Comparison of ENCODE assay signal across 9 cellular contexts in genomic region chr7:42227931-42228591, GRCh38. TPM values are rescaled to one million over a fixed set of nuclear protein-coding genes. Genes with fewer than 3 reads are reported as not detected.
A peak's percentile ranks its signal among the peaks of the same experiment; 100 is the strongest.
DNase-seq lines count a peak whose midpoint lies in the region; ATAC-seq, FAIRE-seq and TF ChIP-seq lines count a peak whose summit lies in the region.
"Had no signal": no experiment of that assay in that cellular context is flagged by ENCODE, and none has a peak within 500 bp of the region (broad histone marks: within the 10 kb centered on the region; RNA-seq: fewer than 3 reads in every experiment).

No MANE protein-coding gene starts in this region.

- H3K4me1 Mint-ChIP-seq in CD4-positive, alpha-beta T cell (ENCODE audit: low read depth): peaks cover 8% of the 10 kb centered on the region
- H3K4me1 Mint-ChIP-seq in endodermal cell (peaks cover 24% of the 10 kb centered on the region), natural killer cell (peaks cover 10 to 12% of the 10 kb centered on the region in 2 donors)

- H3K36me3 ChIP-seq in endodermal cell (ENCODE audit: control insufficient read depth, insufficient read depth, low read length) (no peaks in the 10 kb centered on the region), HAP-1 (replicated peaks) (no peaks in the 10 kb centered on the region)

- no peak for TF ChIP-seq CTCF in CD4-positive, alpha-beta T cell (IDR thresholded peaks at IDR 0.05)
- TF ChIP-seq CTCF in endodermal cell (conservative IDR thresholded peaks at IDR 0.05): peak; percentile 2
- TF ChIP-seq CTCF in natural killer cell (IDR thresholded peaks at IDR 0.05): no peak

- DNase-seq in CD4-positive, alpha-beta T cell: no peak
- DNase-seq in endodermal cell (peak; percentile 79), natural killer cell (peak; percentile 38), HTR-8/SVneo (ENCODE audit: insufficient read length, low spot score) (no peak), HAP-1 (ENCODE audit: low spot score in 2 of 2) (no peak), LoVo (ENCODE audit: low spot score) (no peak)

- 8 to 16% methylated on average over 8 to 51 of the region's 51 CpGs for WGBS in endodermal cell (ENCODE audit: insufficient coverage in 1 of 2, insufficient read length in 1 of 2), 2 experiments

- peaks cover 60% of the 10 kb centered on the region for H3K27me3 ChIP-seq in CD4-positive, alpha-beta T cell (ENCODE audit: control insufficient read depth, insufficient read depth, low read length)
- peaks cover 37% of the 10 kb centered on the region for H3K27me3 ChIP-seq in endodermal cell (ENCODE audit: control insufficient read depth, insufficient read depth, low read length, poor library complexity, severe bottlenecking)
- H3K27me3 ChIP-seq in HAP-1 (ENCODE audit: low read depth): no peaks in the 10 kb centered on the region

- CTCF ChIA-PET in CD4-positive, alpha-beta T cell (lab: Charles Lee): no interaction called here

- peak; percentile 32 for ATAC-seq in CD4-positive, alpha-beta T cell (ENCODE audit: poor library complexity)
- ATAC-seq in HG02885 (IDR thresholded peaks at IDR 0.05; ENCODE audit: poor library complexity, unreplicated experiment) (peak; percentile 47), natural killer cell (peak; percentile 77 to 86 (median 86)), GM21528 (IDR thresholded peaks at IDR 0.05; ENCODE audit: low FRiP score, unreplicated experiment) (no peak)

- POLR2A ChIA-PET in CD4-positive, alpha-beta T cell (lab: Charles Lee): no interaction called here

- in situ Hi-C loops in HAP-1 (cut with MboI; ENCODE audit: low sequenced_read_pairs): no loop called here

- H3K9ac ChIP-seq in endodermal cell (ENCODE audit: extremely low read depth, low read length, poor library complexity, severe bottlenecking): peak overlapping the region; percentile 11

- H3K27ac ChIP-seq in CD4-positive, alpha-beta T cell (ENCODE audit: low read depth, low read length): no peak overlapping the region
- peak overlapping the region; percentile 92 for H3K27ac ChIP-seq in endodermal cell (ENCODE audit: low read depth, low read length)

- intact Hi-C loops in CD4-positive, alpha-beta T cell (cut with DNase I, micrococcal nuclease): no loop called here
- intact Hi-C loops in natural killer cell (cut with micrococcal nuclease): no loop called here

- H3K4me3 ChIP-seq in endodermal cell (ENCODE audit: low read length) (peak overlapping the region; percentile 74), HAP-1 (no peak overlapping the region)

- H3K9me3 Mint-ChIP-seq in CD4-positive, alpha-beta T cell: no peaks in the 10 kb centered on the region
- H3K9me3 Mint-ChIP-seq in endodermal cell (no peaks in the 10 kb centered on the region), natural killer cell (no peaks in the 10 kb centered on the region)

- H3K9me3 ChIP-seq in CD4-positive, alpha-beta T cell (ENCODE audit: control insufficient read depth, low read length): no peaks in the 10 kb centered on the region
- H3K9me3 ChIP-seq in endodermal cell (ENCODE audit: control insufficient read depth, low read length) (no peaks in the 10 kb centered on the region), HAP-1 (no peaks in the 10 kb centered on the region)

- FAIRE-seq in HTR-8/SVneo (lab: Jason Lieb, UNC): no peak
- FAIRE-seq: TTC549 had no signal

- H3K4me3 Mint-ChIP-seq in CD4-positive, alpha-beta T cell: peak overlapping the region; percentile 54
- H3K4me3 Mint-ChIP-seq in endodermal cell (peak overlapping the region; percentile 54), natural killer cell (peak overlapping the region; percentile 87)

- H3K36me3 Mint-ChIP-seq in CD4-positive, alpha-beta T cell (ENCODE audit: low read depth): no peaks in the 10 kb centered on the region
- H3K36me3 Mint-ChIP-seq in endodermal cell (ENCODE audit: low read depth): no peaks in the 10 kb centered on the region
- peaks cover 6% of the 10 kb centered on the region for H3K36me3 Mint-ChIP-seq in natural killer cell

- H3K27me3 Mint-ChIP-seq in CD4-positive, alpha-beta T cell: peaks cover 82% of the 10 kb centered on the region
- H3K27me3 Mint-ChIP-seq in endodermal cell (ENCODE audit: insufficient read depth) (peaks cover 86% of the 10 kb centered on the region), natural killer cell (ENCODE audit: low read depth in 2 of 2) (peaks cover 44 to 72% of the 10 kb centered on the region in 2 donors)

- no peak overlapping the region for H3K27ac Mint-ChIP-seq in CD4-positive, alpha-beta T cell
- H3K27ac Mint-ChIP-seq in endodermal cell: no peak overlapping the region
- peak overlapping the region; percentile 83 to 91 for H3K27ac Mint-ChIP-seq in natural killer cell

- H3K4me1 ChIP-seq in endodermal cell (ENCODE audit: control insufficient read depth, insufficient read depth, low read length): peaks cover 4% of the 10 kb centered on the region
- peaks cover 63% of the 10 kb centered on the region for H3K4me1 ChIP-seq in HAP-1

RNA-seq across cellular contexts. Expression of gene GLI3, which starts 8.9 kb away (rescaled TPM):
- total RNA-seq in CD4-positive, alpha-beta T cell: under 1 TPM; 0.28 to 0.36 TPM
- total RNA-seq in endodermal cell (10 to 100 TPM in 1 of 2 donors, 1 to 10 TPM in 1; 2.7 to 10.2 TPM), natural killer cell (1 to 10 TPM; 2.9 to 4.7 (median 3.1) TPM)
- 54.9 TPM for polyA plus RNA-seq in endodermal cell (2013, experiment 1 of 2)
- polyA plus RNA-seq in endodermal cell (2013, experiment 2 of 2): 52.9 TPM

Comparison
In these comparisons a context has a peak if more than half of its experiments do, and no peak if none do; other contexts are left out.
1. DNase-seq: peak in endodermal cell (single experiment) and natural killer cell (single experiment); none in CD4-positive, alpha-beta T cell (0 of 10), HTR-8/SVneo (single experiment), HAP-1 (0 of 2) and LoVo (single experiment).
2. H3K27ac Mint-ChIP-seq: peak in natural killer cell (2 of 2); none in CD4-positive, alpha-beta T cell (single experiment) and endodermal cell (single experiment).
3. Peak in every context shown above with its lines, with median percentiles within 50 percentile points of each other: H3K4me3 Mint-ChIP-seq.